In genomic region chr2:177229448-177230242, GRCh38 we compare ENCODE assay signal across 9 cellular contexts. TPM values are rescaled to one million over a fixed set of nuclear protein-coding genes. Genes with fewer than 3 reads are reported as not detected.
DNase-seq lines count a peak whose midpoint lies in the region; ATAC-seq, FAIRE-seq and TF ChIP-seq lines count a peak whose summit lies in the region.
"Had no signal": no experiment of that assay in that cellular context is flagged by ENCODE, and none has a peak within 500 bp of the region (broad histone marks: within the 10 kb centered on the region; RNA-seq: fewer than 3 reads in every experiment).

No MANE protein-coding gene starts in this region.

- H3K9me3 ChIP-seq in CD4-positive, CD25-positive, alpha-beta regulatory T cell (ENCODE audit: control insufficient read depth in 2 of 2, low read length in 2 of 2) = no peaks in the 10 kb centered on the region

- H3K27me3 Mint-ChIP-seq in CD4-positive, CD25-positive, alpha-beta regulatory T cell = no peaks in the 10 kb centered on the region
- H3K27me3 Mint-ChIP-seq in activated naive CD8-positive, alpha-beta T cell treated with anti-CD3 and anti-CD28 coated beads, Interleukin-2, amount 50 U/mL, for 24 hours = no peaks in the 10 kb centered on the region
- H3K27me3 Mint-ChIP-seq: activated naive CD4-positive, alpha-beta T cell treated with anti-CD3 and anti-CD28 coated beads, Interleukin-2, amount 10 ng/mL, durations not matched to agents 7 days and 5 days had no signal

- no peaks in the 10 kb centered on the region for H3K27me3 ChIP-seq in CD4-positive, CD25-positive, alpha-beta regulatory T cell (ENCODE audit: control insufficient read depth, insufficient read depth, low read length)

- H3K36me3 ChIP-seq in CD4-positive, CD25-positive, alpha-beta regulatory T cell (ENCODE audit: control insufficient read depth, insufficient read depth, low read length) = peaks cover 69% of the 10 kb centered on the region

- FAIRE-seq in GM12891 (lab: Jason Lieb, UNC) = no peak
- FAIRE-seq: endothelial cell of umbilical vein had no signal

- no peak overlapping the region for H3K4me3 ChIP-seq in CD4-positive, CD25-positive, alpha-beta regulatory T cell (ENCODE audit: low read depth, low read length)

- peaks cover 22 to 47% (median 36%) of the 10 kb centered on the region in 4 donors for H3K4me1 Mint-ChIP-seq in CD4-positive, CD25-positive, alpha-beta regulatory T cell
- peaks cover 34% of the 10 kb centered on the region for H3K4me1 Mint-ChIP-seq in activated naive CD8-positive, alpha-beta T cell treated with anti-CD3 and anti-CD28 coated beads, Interleukin-2, amount 50 U/mL, for 24 hours

- peak overlapping the region in 2 of 3 donors; percentile 27 to 53 for H3K27ac Mint-ChIP-seq in CD4-positive, CD25-positive, alpha-beta regulatory T cell
- peak overlapping the region; percentile 68 for H3K27ac Mint-ChIP-seq in activated naive CD8-positive, alpha-beta T cell treated with anti-CD3 and anti-CD28 coated beads, Interleukin-2, amount 50 U/mL, for 24 hours

- H3K36me3 Mint-ChIP-seq in CD4-positive, CD25-positive, alpha-beta regulatory T cell = peaks cover 49% of the 10 kb centered on the region
- peaks cover 57% of the 10 kb centered on the region for H3K36me3 Mint-ChIP-seq in activated naive CD8-positive, alpha-beta T cell treated with anti-CD3 and anti-CD28 coated beads, Interleukin-2, amount 50 U/mL, for 24 hours (ENCODE audit: low read depth)

- peak; percentile 82 for TF ChIP-seq POLR2A in GM12891 (IDR thresholded peaks at IDR 0.05; ENCODE audit: low read depth, low read length)

- H3K9me3 Mint-ChIP-seq in CD4-positive, CD25-positive, alpha-beta regulatory T cell = no peaks in the 10 kb centered on the region
- H3K9me3 Mint-ChIP-seq in activated naive CD8-positive, alpha-beta T cell treated with anti-CD3 and anti-CD28 coated beads, Interleukin-2, amount 50 U/mL, for 24 hours = no peaks in the 10 kb centered on the region
- H3K9me3 Mint-ChIP-seq: activated naive CD4-positive, alpha-beta T cell treated with anti-CD3 and anti-CD28 coated beads, Interleukin-2, amount 10 ng/mL, durations not matched to agents 7 days and 5 days had no signal

- H3K27ac ChIP-seq in CD4-positive, CD25-positive, alpha-beta regulatory T cell (ENCODE audit: insufficient read depth, low read length, poor library complexity, severe bottlenecking) = peak overlapping the region; percentile 7

- peak overlapping the region in 1 of 4 donors; percentile 80 for H3K4me3 Mint-ChIP-seq in CD4-positive, CD25-positive, alpha-beta regulatory T cell
- no peak overlapping the region for H3K4me3 Mint-ChIP-seq in activated naive CD8-positive, alpha-beta T cell treated with anti-CD3 and anti-CD28 coated beads, Interleukin-2, amount 50 U/mL, for 24 hours
- H3K4me3 Mint-ChIP-seq: activated naive CD4-positive, alpha-beta T cell treated with anti-CD3 and anti-CD28 coated beads, Interleukin-2, amount 10 ng/mL, durations not matched to agents 7 days and 5 days had no signal

- no peaks in the 10 kb centered on the region for H3K4me1 ChIP-seq in CD4-positive, CD25-positive, alpha-beta regulatory T cell (ENCODE audit: control insufficient read depth, insufficient read depth, low read length, poor library complexity, severe bottlenecking)

- ATAC-seq in CD4-positive, CD25-positive, alpha-beta regulatory T cell (ENCODE audit: low read depth in 2 of 2) = peak; percentile 12 to 21
- peak; percentile 74 for ATAC-seq in activated naive CD8-positive, alpha-beta T cell treated with anti-CD3 and anti-CD28 coated beads, Interleukin-2, amount 50 U/mL, for 24 hours
- ATAC-seq in HG03571 (IDR thresholded peaks at IDR 0.05; ENCODE audit: unreplicated experiment) = no peak
- no peak for ATAC-seq in HG03378 (IDR thresholded peaks at IDR 0.05; ENCODE audit: unreplicated experiment)

- DNase-seq in CD4-positive, CD25-positive, alpha-beta regulatory T cell = no peak
- DNase-seq in GM12891 (ENCODE audit: insufficient read length, low spot score) (no peak), myocyte (ENCODE audit: low read depth) (peak; percentile 35), NCI-H774 (lab: John Stamatoyannopoulos, UW) (no peak)
- no peak for DNase-seq in activated naive CD8-positive, alpha-beta T cell treated with anti-CD3 and anti-CD28 coated beads, Interleukin-2, amount 50 U/mL, for 24 hours
- DNase-seq: activated naive CD4-positive, alpha-beta T cell treated with anti-CD3 and anti-CD28 coated beads, Interleukin-2, amount 10 ng/mL, durations not matched to agents 7 days and 5 days had no signal

TF ChIP-seq in GM12891, 5 proteins besides CTCF, POLR2A, EP300 and RAD21:
- TF ChIP-seq POLR2AphosphoS5 (IDR thresholded peaks at IDR 0.05; ENCODE audit: low read depth, low read length) (peak; percentile 87), PAX5 (IDR thresholded peaks at IDR 0.05; ENCODE audit: insufficient read depth, low read length, severe bottlenecking) (no peak)

RNA-seq across cellular contexts. Expression of gene HNRNPA3, which starts 17.1 kb away (rescaled TPM):
- total RNA-seq in CD4-positive, CD25-positive, alpha-beta regulatory T cell = 231 TPM
- polyA plus RNA-seq in CD4-positive, CD25-positive, alpha-beta regulatory T cell = 10 to 100 TPM; 38.8 to 62.8 (median 56.2) TPM
- polyA plus RNA-seq in GM12891 (2012; ENCODE audit: low read depth, missing spikeins) = 339 TPM
- total RNA-seq in myocyte = 29.2 and 29.6 TPM in 2 replicates
- polyA plus RNA-seq in myocyte (2012) = 127 TPM

RNA-seq across cellular contexts. Expression of gene NFE2L2, which starts 34.9 kb away (rescaled TPM):
- 121 TPM for total RNA-seq in CD4-positive, CD25-positive, alpha-beta regulatory T cell
- polyA plus RNA-seq in CD4-positive, CD25-positive, alpha-beta regulatory T cell = 10 to 100 TPM; 44.5 to 64.7 (median 55.5) TPM
- 15.0 TPM for polyA plus RNA-seq in GM12891 (2012; ENCODE audit: low read depth, missing spikeins)
- 78.2 and 107 TPM in 2 replicates for total RNA-seq in myocyte
- 60.8 TPM for polyA plus RNA-seq in myocyte (2012)

Comparison
In these comparisons a context has a peak if more than half of its experiments do, and no peak if none do; other contexts are left out.
1. ATAC-seq: peak in CD4-positive, CD25-positive, alpha-beta regulatory T cell (2 of 2) and activated naive CD8-positive, alpha-beta T cell treated with anti-CD3 and anti-CD28 coated beads, Interleukin-2, amount 50 U/mL, for 24 hours (single experiment); none in HG03571 (single experiment) and HG03378 (single experiment).